ENCODE assay signal across 18 cellular contexts in genomic region chr20:51339721-51340450, GRCh38.
DNase-seq lines count a peak whose midpoint lies in the region; ATAC-seq and TF ChIP-seq lines count a peak whose summit lies in the region.
"Had no signal": no experiment of that assay in that cellular context is flagged by ENCODE, and none has a peak within 500 bp of the region (broad histone marks: within the 10 kb centered on the region; RNA-seq: fewer than 3 reads in every experiment).

No MANE protein-coding gene starts in this region.

- no peak for TF ChIP-seq POLR2A in prostate gland (IDR thresholded peaks at IDR 0.05)

- no peak overlapping the region for H3K9ac ChIP-seq in adipocyte (ENCODE audit: low read length)
- no peak overlapping the region for H3K9ac ChIP-seq in mesenchymal stem cell (ENCODE audit: low read length)

- no peak overlapping the region for H3K4ac ChIP-seq in mesenchymal stem cell (ENCODE audit: low read depth in 1 of 2, low read length in 2 of 2)

- H4K91ac ChIP-seq in mesenchymal stem cell (ENCODE audit: low read length): no peak overlapping the region

- H3K36me3 ChIP-seq in adipocyte (ENCODE audit: control insufficient read depth, insufficient read depth, low read length, severe bottlenecking) (no peaks in the 10 kb centered on the region), mesenchymal stem cell (ENCODE audit: control insufficient read depth in 1 of 2, insufficient read depth in 2 of 2, low read depth in 1 of 2, low read length in 2 of 2) (no peaks in the 10 kb centered on the region), prostate gland (no peaks in the 10 kb centered on the region)
- H3K36me3 ChIP-seq: cardiac muscle cell, esophagus muscularis mucosa, sigmoid colon had no signal

- no peak overlapping the region for H3K23ac ChIP-seq in mesenchymal stem cell (ENCODE audit: low read length in 2 of 2)

- H3K27ac ChIP-seq in mesenchymal stem cell (ENCODE audit: low read length, poor library complexity, severe bottlenecking) (no peak overlapping the region), prostate gland (no peak overlapping the region)
- H3K27ac ChIP-seq: cardiac muscle cell, esophagus muscularis mucosa, HL-60, sigmoid colon had no signal

- H4K8ac ChIP-seq in mesenchymal stem cell (ENCODE audit: low read length): no peak overlapping the region

- H3K18ac ChIP-seq in mesenchymal stem cell (ENCODE audit: low read depth in 1 of 2, low read length in 2 of 2): peak overlapping the region in 1 of 2 experiments; percentile 41

- H2BK5ac ChIP-seq in mesenchymal stem cell (ENCODE audit: low read depth, low read length, poor library complexity, severe bottlenecking): no peak overlapping the region

- H2BK12ac ChIP-seq in mesenchymal stem cell (ENCODE audit: low read length in 2 of 2): peak overlapping the region in 1 of 2 experiments; percentile 61

- H3K9me3 ChIP-seq in adipocyte (ENCODE audit: control insufficient read depth, low read length) (no peaks in the 10 kb centered on the region), mesenchymal stem cell (ENCODE audit: control insufficient read depth, low read length) (peaks cover 3% of the 10 kb centered on the region), prostate gland (no peaks in the 10 kb centered on the region)
- H3K9me3 ChIP-seq: esophagus muscularis mucosa, sigmoid colon had no signal

- TF ChIP-seq CTCF in prostate gland (IDR thresholded peaks at IDR 0.05): no peak

- 25% methylated on average over 2 of the region's 2 CpGs for WGBS in mesenchymal stem cell
- 33% methylated on average over 2 of the region's 2 CpGs for WGBS in prostate gland

- peak; percentile 39 for DNase-seq in EH (ENCODE audit: low read depth)
- DNase-seq in NCI-H146 treated with DMSO at 0.1 percent for 48 hours (lab: John Stamatoyannopoulos, UW; ENCODE audit: unreplicated experiment): peak; percentile 82
- DNase-seq in adipocyte (ENCODE audit: low read depth): peak; percentile 56
- peak; percentile 41 for DNase-seq in mesenchymal stem cell
- no peak for DNase-seq in DMS153 (lab: John Stamatoyannopoulos, UW)
- DNase-seq in GM19238 (ENCODE audit: insufficient read length, low spot score): no peak
- no peak for DNase-seq in prostate gland (ENCODE audit: low spot score)
- DNase-seq: activated B cell treated with CpG ODN at 0.5 μM for 24 hours, EL, GOT3, KG1, NCI-H1048, sigmoid colon had no signal

- H3K4me3 ChIP-seq in adipocyte (ENCODE audit: low read length): no peak overlapping the region
- H3K4me3 ChIP-seq in mesenchymal stem cell (ENCODE audit: insufficient read depth in 1 of 2, low read depth in 1 of 2, low read length in 2 of 2): no peak overlapping the region
- H3K4me3 ChIP-seq in prostate gland: no peak overlapping the region
- H3K4me3 ChIP-seq: cardiac muscle cell, esophagus muscularis mucosa, sigmoid colon had no signal

- no peak overlapping the region for H2AFZ ChIP-seq in mesenchymal stem cell (ENCODE audit: low read depth, low read length)

- H3K27me3 ChIP-seq in adipocyte (replicated peaks; ENCODE audit: control insufficient read depth, insufficient read depth, low read length) (no peaks in the 10 kb centered on the region), mesenchymal stem cell (ENCODE audit: control insufficient read depth in 1 of 2, insufficient read depth in 1 of 2, low read length in 2 of 2) (no peaks in the 10 kb centered on the region), prostate gland (replicated peaks; ENCODE audit: insufficient read depth) (no peaks in the 10 kb centered on the region)
- H3K27me3 ChIP-seq: cardiac muscle cell, sigmoid colon had no signal

- intact Hi-C loops in prostate gland (cut with DNase I): no loop called here

- no peak overlapping the region for H2AK5ac ChIP-seq in mesenchymal stem cell (ENCODE audit: low read length, severe bottlenecking)

- H2BK120ac ChIP-seq in mesenchymal stem cell (ENCODE audit: low read depth, low read length): no peak overlapping the region

- H3K79me1 ChIP-seq in mesenchymal stem cell (replicated peaks; ENCODE audit: low read length, poor library complexity, severe bottlenecking): no peaks in the 10 kb centered on the region

- no peak overlapping the region for H3K4me2 ChIP-seq in mesenchymal stem cell (ENCODE audit: low read length, poor library complexity, severe bottlenecking)

- no peak overlapping the region for H2BK15ac ChIP-seq in mesenchymal stem cell (ENCODE audit: low read depth, poor library complexity, severe bottlenecking)

- H3K4me1 ChIP-seq in adipocyte (ENCODE audit: control insufficient read depth, insufficient read depth, low read length) (peaks cover 4% of the 10 kb centered on the region), mesenchymal stem cell (ENCODE audit: control insufficient read depth, insufficient read depth, low read depth, low read length) (peaks cover 4% of the 10 kb centered on the region), prostate gland (replicated peaks) (no peaks in the 10 kb centered on the region)
- H3K4me1 ChIP-seq: sigmoid colon had no signal

- ATAC-seq in HG02870 (IDR thresholded peaks at IDR 0.05; ENCODE audit: unreplicated experiment): no peak
- ATAC-seq: activated T-helper 17 cell treated with anti-CD3 and anti-CD28 coated beads, Interleukin-2, amount 50 U/mL, for 72 hours had no signal

- no peak overlapping the region for H3K14ac ChIP-seq in mesenchymal stem cell (ENCODE audit: low read length in 2 of 2)

Comparison
In these comparisons a context has a peak if more than half of its experiments do, and no peak if none do; other contexts are left out.
1. DNase-seq: peak in EH (single experiment), NCI-H146 treated with DMSO at 0.1 percent for 48 hours (single experiment), adipocyte (single experiment) and mesenchymal stem cell (single experiment); none in DMS153 (single experiment), GM19238 (single experiment) and prostate gland (single experiment).